In genomic region chr7:27166475-27167169, GRCh38 we compare ENCODE assay signal across 9 cellular contexts. TPM values are rescaled to one million over a fixed set of nuclear protein-coding genes. Genes with fewer than 3 reads are reported as not detected.
DNase-seq lines count a peak whose midpoint lies in the region; ATAC-seq and TF ChIP-seq lines count a peak whose summit lies in the region.
"Had no signal": no experiment of that assay in that cellular context is flagged by ENCODE, and none has a peak within 500 bp of the region (broad histone marks: within the 10 kb centered on the region; RNA-seq: fewer than 3 reads in every experiment).

No MANE protein-coding gene starts in this region.

- CTCF ChIA-PET in activated CD8-positive, alpha-beta T cell treated with anti-CD3 and anti-CD28 coated beads, Interleukin-2, amount 10 ng/mL, durations not matched to agents 7 days and 5 days (lab: Charles Lee) = interaction anchor here (0.9 to 1.7 kb wide), 4 partner anchors 13 to 29 kb away, joined by 3 to 6 read pairs (median 3); no protein-coding TSS in a partner anchor
- CTCF ChIA-PET in activated CD8-positive, alpha-beta T cell treated with anti-CD3 and anti-CD28 coated beads for 36 hours (lab: Charles Lee) = interaction anchor here (0.9 to 1.9 kb wide), 10 partner anchors 9 to 485 kb away, joined by 3 to 5 read pairs (median 4); partner anchors contain the start of gene EVX1
- CTCF ChIA-PET in activated B cell treated with CpG ODN at 0.5 μM for 24 hours (lab: Charles Lee) = interaction anchor here (1.0 to 2.2 kb wide), 2 partner anchors 16 to 30 kb away, joined by 3 to 8 read pairs; no protein-coding TSS in a partner anchor

- WGBS in suprapubic skin = 21% methylated on average over 15 of the region's 41 CpGs

- H3K4me1 Mint-ChIP-seq in activated CD8-positive, alpha-beta T cell treated with anti-CD3 and anti-CD28 coated beads, Interleukin-2, amount 10 ng/mL, durations not matched to agents 7 days and 5 days (ENCODE audit: low read depth) = peaks cover 10% of the 10 kb centered on the region
- H3K4me1 Mint-ChIP-seq in activated CD8-positive, alpha-beta T cell treated with anti-CD3 and anti-CD28 coated beads for 36 hours (ENCODE audit: low read depth) = peaks cover 31% of the 10 kb centered on the region
- H3K4me1 Mint-ChIP-seq in activated B cell treated with CpG ODN at 0.5 μM for 24 hours = peaks cover 12% of the 10 kb centered on the region

- H3K27ac Mint-ChIP-seq in activated CD8-positive, alpha-beta T cell treated with anti-CD3 and anti-CD28 coated beads, Interleukin-2, amount 10 ng/mL, durations not matched to agents 7 days and 5 days = peak overlapping the region; percentile 69
- no peak overlapping the region for H3K27ac Mint-ChIP-seq in activated CD8-positive, alpha-beta T cell treated with anti-CD3 and anti-CD28 coated beads for 36 hours
- peak overlapping the region; percentile 77 for H3K27ac Mint-ChIP-seq in activated B cell treated with CpG ODN at 0.5 μM for 24 hours

- peaks cover 79% of the 10 kb centered on the region for H3K27me3 Mint-ChIP-seq in activated CD8-positive, alpha-beta T cell treated with anti-CD3 and anti-CD28 coated beads, Interleukin-2, amount 10 ng/mL, durations not matched to agents 7 days and 5 days (ENCODE audit: low read depth)
- peaks cover 84% of the 10 kb centered on the region for H3K27me3 Mint-ChIP-seq in activated CD8-positive, alpha-beta T cell treated with anti-CD3 and anti-CD28 coated beads for 36 hours
- H3K27me3 Mint-ChIP-seq in activated B cell treated with CpG ODN at 0.5 μM for 24 hours = peaks cover 60% of the 10 kb centered on the region

- intact Hi-C loops in activated CD8-positive, alpha-beta T cell treated with anti-CD3 and anti-CD28 coated beads for 36 hours (cut with micrococcal nuclease) = loop anchor here (5.0 kb wide), 1 partner anchor 36 kb away; the partner anchor contains the start of gene HOXA13
- intact Hi-C loops in activated B cell treated with CpG ODN at 0.5 μM for 24 hours (cut with micrococcal nuclease) = no loop called here

- peak overlapping the region; percentile 97 for H3K27ac ChIP-seq in suprapubic skin
- H3K27ac ChIP-seq: BLaER1 treated with 17β-estradiol and CSF1 and Interleukin-3, amounts not matched to agents 10 nM and 100 nM had no signal

- peaks cover 78% of the 10 kb centered on the region for H3K4me1 ChIP-seq in suprapubic skin

- peaks cover 20% of the 10 kb centered on the region for H3K27me3 ChIP-seq in suprapubic skin

- H3K9me3 Mint-ChIP-seq in activated CD8-positive, alpha-beta T cell treated with anti-CD3 and anti-CD28 coated beads, Interleukin-2, amount 10 ng/mL, durations not matched to agents 7 days and 5 days (ENCODE audit: insufficient read depth) = no peaks in the 10 kb centered on the region
- no peaks in the 10 kb centered on the region for H3K9me3 Mint-ChIP-seq in activated CD8-positive, alpha-beta T cell treated with anti-CD3 and anti-CD28 coated beads for 36 hours
- H3K9me3 Mint-ChIP-seq in activated B cell treated with CpG ODN at 0.5 μM for 24 hours = no peaks in the 10 kb centered on the region

- no peak for DNase-seq in activated CD8-positive, alpha-beta T cell treated with anti-CD3 and anti-CD28 coated beads, Interleukin-2, amount 10 ng/mL, durations not matched to agents 7 days and 5 days
- DNase-seq in activated CD8-positive, alpha-beta T cell treated with anti-CD3 and anti-CD28 coated beads for 36 hours = no peak
- DNase-seq in activated B cell treated with CpG ODN at 0.5 μM for 24 hours = no peak
- DNase-seq in left kidney (ENCODE audit: low read depth, low spot score) = peak; percentile 73
- DNase-seq in suprapubic skin (ENCODE audit: low spot score in 2 of 2) = peak in 1 of 2 donors; percentile 64
- no peak for DNase-seq in foreskin melanocyte
- no peak for DNase-seq in dermis blood vessel endothelial cell

- TF ChIP-seq CTCF in activated CD8-positive, alpha-beta T cell treated with anti-CD3 and anti-CD28 coated beads for 36 hours (IDR thresholded peaks at IDR 0.05) = no peak
- TF ChIP-seq CTCF in activated B cell treated with CpG ODN at 0.5 μM for 24 hours (IDR thresholded peaks at IDR 0.05) = no peak
- no peak for TF ChIP-seq CTCF in suprapubic skin (IDR thresholded peaks at IDR 0.05)

- peaks cover 8% of the 10 kb centered on the region for H3K36me3 Mint-ChIP-seq in activated CD8-positive, alpha-beta T cell treated with anti-CD3 and anti-CD28 coated beads, Interleukin-2, amount 10 ng/mL, durations not matched to agents 7 days and 5 days (ENCODE audit: low read depth)
- no peaks in the 10 kb centered on the region for H3K36me3 Mint-ChIP-seq in activated CD8-positive, alpha-beta T cell treated with anti-CD3 and anti-CD28 coated beads for 36 hours (ENCODE audit: low read depth)
- H3K36me3 Mint-ChIP-seq in activated B cell treated with CpG ODN at 0.5 μM for 24 hours (ENCODE audit: low read depth) = no peaks in the 10 kb centered on the region

- no peak for ATAC-seq in activated CD8-positive, alpha-beta T cell treated with anti-CD3 and anti-CD28 coated beads, Interleukin-2, amount 10 ng/mL, durations not matched to agents 7 days and 5 days
- ATAC-seq in activated CD8-positive, alpha-beta T cell treated with anti-CD3 and anti-CD28 coated beads for 36 hours = no peak
- no peak for ATAC-seq in activated B cell treated with CpG ODN at 0.5 μM for 24 hours (ENCODE audit: low read depth)
- no peak for ATAC-seq in GM18502 (IDR thresholded peaks at IDR 0.05; ENCODE audit: poor library complexity, unreplicated experiment)

- no peaks in the 10 kb centered on the region for H3K9me3 ChIP-seq in suprapubic skin

- TF ChIP-seq EP300 in suprapubic skin (IDR thresholded peaks at IDR 0.05) = no peak

- H3K4me3 Mint-ChIP-seq in activated CD8-positive, alpha-beta T cell treated with anti-CD3 and anti-CD28 coated beads, Interleukin-2, amount 10 ng/mL, durations not matched to agents 7 days and 5 days = peak overlapping the region; percentile 51
- H3K4me3 Mint-ChIP-seq in activated CD8-positive, alpha-beta T cell treated with anti-CD3 and anti-CD28 coated beads for 36 hours = no peak overlapping the region
- no peak overlapping the region for H3K4me3 Mint-ChIP-seq in activated B cell treated with CpG ODN at 0.5 μM for 24 hours

- TF ChIP-seq POLR2A in suprapubic skin (IDR thresholded peaks at IDR 0.05) = no peak

- H3K4me3 ChIP-seq in suprapubic skin = peak overlapping the region; percentile 84

- no peaks in the 10 kb centered on the region for H3K36me3 ChIP-seq in suprapubic skin
- H3K36me3 ChIP-seq: BLaER1 treated with 17β-estradiol and CSF1 and Interleukin-3, amounts not matched to agents 10 nM and 100 nM had no signal

- POLR2A ChIA-PET in activated CD8-positive, alpha-beta T cell treated with anti-CD3 and anti-CD28 coated beads, Interleukin-2, amount 10 ng/mL, durations not matched to agents 7 days and 5 days (lab: Charles Lee) = no interaction called here
- POLR2A ChIA-PET in activated CD8-positive, alpha-beta T cell treated with anti-CD3 and anti-CD28 coated beads for 36 hours (lab: Charles Lee) = interaction anchor here (0.7 to 1.2 kb wide), 2 partner anchors 11 to 14 kb away, joined by 3 to 4 read pairs; partner anchors contain the start of gene HOXA3
- POLR2A ChIA-PET in activated B cell treated with CpG ODN at 0.5 μM for 24 hours (lab: Charles Lee) = no interaction called here

RNA-seq across cellular contexts. Expression of gene HOXA9, which starts 1.3 kb away (rescaled TPM):
- not detected for total RNA-seq in activated CD8-positive, alpha-beta T cell treated with anti-CD3 and anti-CD28 coated beads, Interleukin-2, amount 10 ng/mL, durations not matched to agents 7 days and 5 days
- total RNA-seq in activated CD8-positive, alpha-beta T cell treated with anti-CD3 and anti-CD28 coated beads for 36 hours = not detected
- total RNA-seq in activated B cell treated with CpG ODN at 0.5 μM for 24 hours = not detected in 2 replicates
- total RNA-seq in suprapubic skin = 10 to 100 TPM; 26.7 to 64.8 (median 48.7) TPM
- total RNA-seq in dermis blood vessel endothelial cell = 9.0 and 11.8 TPM in 2 replicates

RNA-seq across cellular contexts. Expression of gene HOXA10, which starts 7.5 kb away (rescaled TPM):
- total RNA-seq in activated CD8-positive, alpha-beta T cell treated with anti-CD3 and anti-CD28 coated beads, Interleukin-2, amount 10 ng/mL, durations not matched to agents 7 days and 5 days = not detected
- total RNA-seq in activated CD8-positive, alpha-beta T cell treated with anti-CD3 and anti-CD28 coated beads for 36 hours = not detected
- total RNA-seq in activated B cell treated with CpG ODN at 0.5 μM for 24 hours (0.24 TPM in 1 of 2 replicates, not detected in the other), suprapubic skin (1 to 10 TPM; 4.7 to 8.9 (median 6.0) TPM), dermis blood vessel endothelial cell (3.7 and 4.4 TPM in 2 replicates)

RNA-seq across cellular contexts. Expression of gene HOXA7, which starts 10.1 kb away (rescaled TPM):
- not detected for total RNA-seq in activated CD8-positive, alpha-beta T cell treated with anti-CD3 and anti-CD28 coated beads, Interleukin-2, amount 10 ng/mL, durations not matched to agents 7 days and 5 days
- not detected for total RNA-seq in activated CD8-positive, alpha-beta T cell treated with anti-CD3 and anti-CD28 coated beads for 36 hours
- total RNA-seq in activated B cell treated with CpG ODN at 0.5 μM for 24 hours = not detected in 2 replicates
- total RNA-seq in suprapubic skin = 10 to 100 TPM; 14.8 to 23.6 (median 17.5) TPM
- total RNA-seq in dermis blood vessel endothelial cell = 1.4 and 2.9 TPM in 2 replicates

RNA-seq across cellular contexts. Expression of gene HOXA3, which starts 14.2 kb away (rescaled TPM):
- total RNA-seq in activated CD8-positive, alpha-beta T cell treated with anti-CD3 and anti-CD28 coated beads, Interleukin-2, amount 10 ng/mL, durations not matched to agents 7 days and 5 days = not detected
- not detected for total RNA-seq in activated CD8-positive, alpha-beta T cell treated with anti-CD3 and anti-CD28 coated beads for 36 hours
- not detected in 2 replicates for total RNA-seq in activated B cell treated with CpG ODN at 0.5 μM for 24 hours
- 10 to 100 TPM in 1 of 4 donors, 1 to 10 TPM in 3; 5.5 to 19.9 (median 6.2) TPM for total RNA-seq in suprapubic skin
- total RNA-seq in dermis blood vessel endothelial cell = 2.4 and 6.0 TPM in 2 replicates

RNA-seq across cellular contexts. Expression of gene HOXA11, which starts 18.4 kb away (rescaled TPM):
- total RNA-seq in activated CD8-positive, alpha-beta T cell treated with anti-CD3 and anti-CD28 coated beads, Interleukin-2, amount 10 ng/mL, durations not matched to agents 7 days and 5 days = not detected
- under 1 TPM; 0.13 to 0.18 TPM for total RNA-seq in activated CD8-positive, alpha-beta T cell treated with anti-CD3 and anti-CD28 coated beads for 36 hours
- total RNA-seq in activated B cell treated with CpG ODN at 0.5 μM for 24 hours = not detected in 2 replicates
- 1 to 10 TPM in 1 of 4 donors, under 1 TPM in 2, not detected in 1; 0.34 to 1.2 (median 0.95) TPM for total RNA-seq in suprapubic skin
- total RNA-seq in dermis blood vessel endothelial cell = under 0.01 and 0.70 TPM in 2 replicates
